In the genomic region with DNA sequence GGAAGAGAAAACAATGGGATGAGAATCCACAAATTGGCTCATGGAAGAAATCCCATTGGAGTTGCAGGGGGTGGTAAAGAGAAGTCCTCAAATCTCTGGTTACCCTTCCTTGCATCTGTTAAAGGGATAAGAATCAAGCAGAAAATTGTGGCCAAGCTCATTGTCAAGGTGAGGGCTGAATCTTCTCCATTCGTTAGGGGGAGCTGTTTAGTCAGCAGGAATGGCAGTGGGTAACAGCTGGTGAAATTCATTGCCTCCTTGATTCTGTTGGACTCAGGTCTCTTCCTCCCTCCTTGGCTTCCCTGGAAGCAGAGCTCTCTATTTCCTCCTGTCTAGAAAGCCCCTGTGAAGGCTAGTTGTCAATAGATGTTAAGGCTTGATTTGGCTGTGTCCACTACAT, we compare ENCODE assay signal across 1 cellular context.
TF ChIP-seq lines count a peak whose summit lies in the region.

No MANE protein-coding gene starts in this region.

TF ChIP-seq in H1, 55 proteins besides CTCF, POLR2A, EP300 and RAD21 (continued from another document):
- TF ChIP-seq, protein P1, sequence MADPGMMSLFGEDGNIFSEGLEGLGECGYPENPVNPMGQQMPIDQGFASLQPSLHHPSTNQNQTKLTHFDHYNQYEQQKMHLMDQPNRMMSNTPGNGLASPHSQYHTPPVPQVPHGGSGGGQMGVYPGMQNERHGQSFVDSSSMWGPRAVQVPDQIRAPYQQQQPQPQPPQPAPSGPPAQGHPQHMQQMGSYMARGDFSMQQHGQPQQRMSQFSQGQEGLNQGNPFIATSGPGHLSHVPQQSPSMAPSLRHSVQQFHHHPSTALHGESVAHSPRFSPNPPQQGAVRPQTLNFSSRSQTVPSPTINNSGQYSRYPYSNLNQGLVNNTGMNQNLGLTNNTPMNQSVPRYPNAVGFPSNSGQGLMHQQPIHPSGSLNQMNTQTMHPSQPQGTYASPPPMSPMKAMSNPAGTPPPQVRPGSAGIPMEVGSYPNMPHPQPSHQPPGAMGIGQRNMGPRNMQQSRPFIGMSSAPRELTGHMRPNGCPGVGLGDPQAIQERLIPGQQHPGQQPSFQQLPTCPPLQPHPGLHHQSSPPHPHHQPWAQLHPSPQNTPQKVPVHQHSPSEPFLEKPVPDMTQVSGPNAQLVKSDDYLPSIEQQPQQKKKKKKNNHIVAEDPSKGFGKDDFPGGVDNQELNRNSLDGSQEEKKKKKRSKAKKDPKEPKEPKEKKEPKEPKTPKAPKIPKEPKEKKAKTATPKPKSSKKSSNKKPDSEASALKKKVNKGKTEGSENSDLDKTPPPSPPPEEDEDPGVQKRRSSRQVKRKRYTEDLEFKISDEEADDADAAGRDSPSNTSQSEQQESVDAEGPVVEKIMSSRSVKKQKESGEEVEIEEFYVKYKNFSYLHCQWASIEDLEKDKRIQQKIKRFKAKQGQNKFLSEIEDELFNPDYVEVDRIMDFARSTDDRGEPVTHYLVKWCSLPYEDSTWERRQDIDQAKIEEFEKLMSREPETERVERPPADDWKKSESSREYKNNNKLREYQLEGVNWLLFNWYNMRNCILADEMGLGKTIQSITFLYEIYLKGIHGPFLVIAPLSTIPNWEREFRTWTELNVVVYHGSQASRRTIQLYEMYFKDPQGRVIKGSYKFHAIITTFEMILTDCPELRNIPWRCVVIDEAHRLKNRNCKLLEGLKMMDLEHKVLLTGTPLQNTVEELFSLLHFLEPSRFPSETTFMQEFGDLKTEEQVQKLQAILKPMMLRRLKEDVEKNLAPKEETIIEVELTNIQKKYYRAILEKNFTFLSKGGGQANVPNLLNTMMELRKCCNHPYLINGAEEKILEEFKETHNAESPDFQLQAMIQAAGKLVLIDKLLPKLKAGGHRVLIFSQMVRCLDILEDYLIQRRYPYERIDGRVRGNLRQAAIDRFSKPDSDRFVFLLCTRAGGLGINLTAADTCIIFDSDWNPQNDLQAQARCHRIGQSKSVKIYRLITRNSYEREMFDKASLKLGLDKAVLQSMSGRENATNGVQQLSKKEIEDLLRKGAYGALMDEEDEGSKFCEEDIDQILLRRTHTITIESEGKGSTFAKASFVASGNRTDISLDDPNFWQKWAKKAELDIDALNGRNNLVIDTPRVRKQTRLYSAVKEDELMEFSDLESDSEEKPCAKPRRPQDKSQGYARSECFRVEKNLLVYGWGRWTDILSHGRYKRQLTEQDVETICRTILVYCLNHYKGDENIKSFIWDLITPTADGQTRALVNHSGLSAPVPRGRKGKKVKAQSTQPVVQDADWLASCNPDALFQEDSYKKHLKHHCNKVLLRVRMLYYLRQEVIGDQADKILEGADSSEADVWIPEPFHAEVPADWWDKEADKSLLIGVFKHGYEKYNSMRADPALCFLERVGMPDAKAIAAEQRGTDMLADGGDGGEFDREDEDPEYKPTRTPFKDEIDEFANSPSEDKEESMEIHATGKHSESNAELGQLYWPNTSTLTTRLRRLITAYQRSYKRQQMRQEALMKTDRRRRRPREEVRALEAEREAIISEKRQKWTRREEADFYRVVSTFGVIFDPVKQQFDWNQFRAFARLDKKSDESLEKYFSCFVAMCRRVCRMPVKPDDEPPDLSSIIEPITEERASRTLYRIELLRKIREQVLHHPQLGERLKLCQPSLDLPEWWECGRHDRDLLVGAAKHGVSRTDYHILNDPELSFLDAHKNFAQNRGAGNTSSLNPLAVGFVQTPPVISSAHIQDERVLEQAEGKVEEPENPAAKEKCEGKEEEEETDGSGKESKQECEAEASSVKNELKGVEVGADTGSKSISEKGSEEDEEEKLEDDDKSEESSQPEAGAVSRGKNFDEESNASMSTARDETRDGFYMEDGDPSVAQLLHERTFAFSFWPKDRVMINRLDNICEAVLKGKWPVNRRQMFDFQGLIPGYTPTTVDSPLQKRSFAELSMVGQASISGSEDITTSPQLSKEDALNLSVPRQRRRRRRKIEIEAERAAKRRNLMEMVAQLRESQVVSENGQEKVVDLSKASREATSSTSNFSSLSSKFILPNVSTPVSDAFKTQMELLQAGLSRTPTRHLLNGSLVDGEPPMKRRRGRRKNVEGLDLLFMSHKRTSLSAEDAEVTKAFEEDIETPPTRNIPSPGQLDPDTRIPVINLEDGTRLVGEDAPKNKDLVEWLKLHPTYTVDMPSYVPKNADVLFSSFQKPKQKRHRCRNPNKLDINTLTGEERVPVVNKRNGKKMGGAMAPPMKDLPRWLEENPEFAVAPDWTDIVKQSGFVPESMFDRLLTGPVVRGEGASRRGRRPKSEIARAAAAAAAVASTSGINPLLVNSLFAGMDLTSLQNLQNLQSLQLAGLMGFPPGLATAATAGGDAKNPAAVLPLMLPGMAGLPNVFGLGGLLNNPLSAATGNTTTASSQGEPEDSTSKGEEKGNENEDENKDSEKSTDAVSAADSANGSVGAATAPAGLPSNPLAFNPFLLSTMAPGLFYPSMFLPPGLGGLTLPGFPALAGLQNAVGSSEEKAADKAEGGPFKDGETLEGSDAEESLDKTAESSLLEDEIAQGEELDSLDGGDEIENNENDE (IDR thresholded peaks at IDR 0.05; ENCODE audit: insufficient replicate concordance, low read length), result no peak
- TF ChIP-seq, protein P2, sequence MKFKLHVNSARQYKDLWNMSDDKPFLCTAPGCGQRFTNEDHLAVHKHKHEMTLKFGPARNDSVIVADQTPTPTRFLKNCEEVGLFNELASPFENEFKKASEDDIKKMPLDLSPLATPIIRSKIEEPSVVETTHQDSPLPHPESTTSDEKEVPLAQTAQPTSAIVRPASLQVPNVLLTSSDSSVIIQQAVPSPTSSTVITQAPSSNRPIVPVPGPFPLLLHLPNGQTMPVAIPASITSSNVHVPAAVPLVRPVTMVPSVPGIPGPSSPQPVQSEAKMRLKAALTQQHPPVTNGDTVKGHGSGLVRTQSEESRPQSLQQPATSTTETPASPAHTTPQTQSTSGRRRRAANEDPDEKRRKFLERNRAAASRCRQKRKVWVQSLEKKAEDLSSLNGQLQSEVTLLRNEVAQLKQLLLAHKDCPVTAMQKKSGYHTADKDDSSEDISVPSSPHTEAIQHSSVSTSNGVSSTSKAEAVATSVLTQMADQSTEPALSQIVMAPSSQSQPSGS (IDR thresholded peaks at IDR 0.05; ENCODE audit: low read length), result no peak
- TF ChIP-seq TAF1 (IDR thresholded peaks at IDR 0.05; ENCODE audit: low read depth, low read length) (no peak), RNF2 (IDR thresholded peaks at IDR 0.05; ENCODE audit: borderline replicate concordance, low read depth, low read length, missing control alignments, poor library complexity, severe bottlenecking) (no peak), BRCA1 (IDR thresholded peaks at IDR 0.05; ENCODE audit: low read depth, low read length) (no peak), CBX5 (IDR thresholded peaks at IDR 0.05; ENCODE audit: low read depth, low read length) (no peak), JUN (IDR thresholded peaks at IDR 0.05; ENCODE audit: low read depth, low read length) (no peak), POU5F1 (IDR thresholded peaks at IDR 0.05; ENCODE audit: low read depth, low read length) (no peak), TCF12 (IDR thresholded peaks at IDR 0.05; ENCODE audit: low read depth, low read length) (no peak), TBP (IDR thresholded peaks at IDR 0.05; ENCODE audit: low read depth, low read length) (no peak), MAFK (IDR thresholded peaks at IDR 0.05; ENCODE audit: low read depth, low read length) (no peak), CEBPB (IDR thresholded peaks at IDR 0.05; ENCODE audit: low read depth, low read length) (no peak), SIX5 (IDR thresholded peaks at IDR 0.05; ENCODE audit: low read depth, low read length) (no peak), POLR2AphosphoS5 (IDR thresholded peaks at IDR 0.05; ENCODE audit: low read depth, low read length) (no peak)
- TF ChIP-seq, protein P3, sequence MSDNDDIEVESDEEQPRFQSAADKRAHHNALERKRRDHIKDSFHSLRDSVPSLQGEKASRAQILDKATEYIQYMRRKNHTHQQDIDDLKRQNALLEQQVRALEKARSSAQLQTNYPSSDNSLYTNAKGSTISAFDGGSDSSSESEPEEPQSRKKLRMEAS (IDR thresholded peaks at IDR 0.05), result no peak
